In the genomic region with DNA sequence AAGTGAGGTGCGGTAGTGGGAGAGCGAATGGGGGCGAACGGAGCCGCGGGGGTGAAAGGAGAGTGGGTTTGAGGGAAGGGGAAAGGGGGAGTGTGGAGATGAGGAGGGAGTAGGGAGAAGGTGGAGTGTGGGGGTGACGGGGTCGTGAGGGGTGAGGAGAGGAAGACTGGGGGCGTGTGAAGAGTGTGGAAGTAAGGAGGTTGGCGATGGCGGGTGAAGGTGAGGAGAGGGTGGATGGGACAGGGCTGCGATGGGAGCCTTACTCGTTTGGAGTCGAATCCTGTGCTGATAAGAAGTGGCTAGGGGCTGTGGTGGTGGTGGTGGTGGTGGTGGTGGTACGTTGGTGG, we compare ENCODE assay signal across 7 cellular contexts.
DNase-seq lines count a peak whose midpoint lies in the region; ATAC-seq, FAIRE-seq and TF ChIP-seq lines count a peak whose summit lies in the region.
"Not testable (repeated sequence)": the region's sequence is repeated elsewhere in the genome, so short reads cannot be mapped to it uniquely, and the experiment has no call there.

No MANE protein-coding gene starts in this region.

- DNase-seq in GM12865 (ENCODE audit: low read depth): peak; percentile 2
- DNase-seq in RWPE2 (ENCODE audit: low spot score); activated naive CD8-positive, alpha-beta T cell treated with anti-CD3 and anti-CD28 coated beads, Interleukin-2, amount 10 ng/mL, durations not matched to agents 7 days and 5 days; esophagus muscularis mucosa (ENCODE audit: extremely low spot score); kidney epithelial cell (ENCODE audit: low read depth); pancreas: not testable (repeated sequence)

- not testable (repeated sequence) for H3K9me3 Mint-ChIP-seq in activated naive CD8-positive, alpha-beta T cell treated with anti-CD3 and anti-CD28 coated beads, Interleukin-2, amount 10 ng/mL, durations not matched to agents 7 days and 5 days

- TF ChIP-seq CTCF in GM12865 (IDR thresholded peaks at IDR 0.05; ENCODE audit: insufficient read depth, low read depth, low read length, missing control alignments); RWPE2 (IDR thresholded peaks at IDR 0.05; ENCODE audit: poor library complexity, severe bottlenecking); esophagus muscularis mucosa (IDR thresholded peaks at IDR 0.05); kidney epithelial cell (IDR thresholded peaks at IDR 0.05; ENCODE audit: insufficient read depth, low read length, poor library complexity, severe bottlenecking); pancreas (IDR thresholded peaks at IDR 0.05): not testable (repeated sequence)

- H3K4me3 Mint-ChIP-seq in activated naive CD8-positive, alpha-beta T cell treated with anti-CD3 and anti-CD28 coated beads, Interleukin-2, amount 10 ng/mL, durations not matched to agents 7 days and 5 days: peak overlapping the region; percentile 85

- not testable (repeated sequence) for H3K27me3 ChIP-seq in RWPE2 (ENCODE audit: insufficient read depth, poor library complexity, severe bottlenecking); esophagus muscularis mucosa; kidney epithelial cell (ENCODE audit: control insufficient read depth, insufficient read depth, low read length); pancreas

- H3K4me1 ChIP-seq in RWPE2 (ENCODE audit: insufficient read depth, poor library complexity, severe bottlenecking); esophagus muscularis mucosa; pancreas: not testable (repeated sequence)

- H3K4me3 ChIP-seq in GM12865 (ENCODE audit: low read depth, low read length) (peak overlapping the region; percentile 48), esophagus muscularis mucosa (peak overlapping the region in 3 of 4 donors; percentile 45 to 58 (median 51)), kidney epithelial cell (ENCODE audit: low read depth, low read length) (peak overlapping the region; percentile 42), pancreas (peak overlapping the region in 1 of 4 donors; percentile 32)
- not testable (repeated sequence) for H3K4me3 ChIP-seq in RWPE2 (ENCODE audit: severe bottlenecking)

- TF ChIP-seq EP300 in esophagus muscularis mucosa (IDR thresholded peaks at IDR 0.05): not testable (repeated sequence)

- H3K36me3 ChIP-seq in RWPE2 (ENCODE audit: low read depth); esophagus muscularis mucosa; kidney epithelial cell (ENCODE audit: control insufficient read depth, insufficient read depth, low read length); pancreas: not testable (repeated sequence)

- not testable (repeated sequence) for H3K27ac ChIP-seq in RWPE2 (ENCODE audit: poor library complexity, severe bottlenecking); esophagus muscularis mucosa (replicated peaks in 1 of 4); pancreas

- FAIRE-seq in pancreas (lab: Jason Lieb, UNC): not testable (repeated sequence)

- not testable (repeated sequence) for H3K4me1 Mint-ChIP-seq in activated naive CD8-positive, alpha-beta T cell treated with anti-CD3 and anti-CD28 coated beads, Interleukin-2, amount 10 ng/mL, durations not matched to agents 7 days and 5 days

- peak overlapping the region; percentile 77 for H3K27ac Mint-ChIP-seq in activated naive CD8-positive, alpha-beta T cell treated with anti-CD3 and anti-CD28 coated beads, Interleukin-2, amount 10 ng/mL, durations not matched to agents 7 days and 5 days

- not testable (repeated sequence) for H3K27me3 Mint-ChIP-seq in activated naive CD8-positive, alpha-beta T cell treated with anti-CD3 and anti-CD28 coated beads, Interleukin-2, amount 10 ng/mL, durations not matched to agents 7 days and 5 days

- peak; percentile 14 for ATAC-seq in HG03039 (IDR thresholded peaks at IDR 0.05; ENCODE audit: unreplicated experiment)
- peak; percentile 77 for ATAC-seq in RWPE2 (ENCODE audit: low read depth)
- ATAC-seq in activated naive CD8-positive, alpha-beta T cell treated with anti-CD3 and anti-CD28 coated beads, Interleukin-2, amount 10 ng/mL, durations not matched to agents 7 days and 5 days (ENCODE audit: low read depth): peak; percentile 4
- ATAC-seq in pancreas: peak; percentile 24 to 64 (median 41)

- intact Hi-C loops in esophagus muscularis mucosa (cut with DNase I); pancreas (cut with DNase I): not testable (repeated sequence)

- H3K9me3 ChIP-seq in RWPE2 (ENCODE audit: severe bottlenecking); esophagus muscularis mucosa; pancreas: not testable (repeated sequence)

- not testable (repeated sequence) for TF ChIP-seq POLR2A in esophagus muscularis mucosa (IDR thresholded peaks at IDR 0.05; ENCODE audit: low read depth)

- H3K36me3 Mint-ChIP-seq in activated naive CD8-positive, alpha-beta T cell treated with anti-CD3 and anti-CD28 coated beads, Interleukin-2, amount 10 ng/mL, durations not matched to agents 7 days and 5 days: not testable (repeated sequence)

- WGBS in esophagus muscularis mucosa: 3% methylated on average over 6 of the region's 15 CpGs
- 0 to 1% methylated on average over 6 of the region's 15 CpGs for WGBS in pancreas, 2 donors

- POLR2A ChIA-PET in activated naive CD8-positive, alpha-beta T cell treated with anti-CD3 and anti-CD28 coated beads, Interleukin-2, amount 10 ng/mL, durations not matched to agents 7 days and 5 days (lab: Charles Lee): not testable (repeated sequence)

Comparison
In these comparisons a context has a peak if more than half of its experiments do, and no peak if none do; other contexts are left out.
1. ATAC-seq: peak in every context shown above with its lines; median percentile 77 in RWPE2; 41 in pancreas; 14 in HG03039; 4 in activated naive CD8-positive, alpha-beta T cell treated with anti-CD3 and anti-CD28 coated beads, Interleukin-2, amount 10 ng/mL, durations not matched to agents 7 days and 5 days.